In genomic region chr9:6412572-6413364, GRCh38 we compare ENCODE assay signal across 8 cellular contexts. TPM values are rescaled to one million over a fixed set of nuclear protein-coding genes. Genes with fewer than 3 reads are reported as not detected.
DNase-seq lines count a peak whose midpoint lies in the region; ATAC-seq and TF ChIP-seq lines count a peak whose summit lies in the region.

Gene UHRF2 (plus strand): TSS chr9:6413199. CDS start chr9:6413491, 292 bp downstream.

- H3K4me2 ChIP-seq in SU-DHL-6 (ENCODE audit: low read depth, low read length, poor library complexity, severe bottlenecking) (peak within 1 kb of the TSS; percentile 75), parathyroid adenoma (ENCODE audit: low read length) (peak within 1 kb of the TSS; percentile 88)

- H3K36me3 ChIP-seq in SU-DHL-6 (ENCODE audit: low read length) (no peaks in the 10 kb centered on the region), parathyroid adenoma (ENCODE audit: control insufficient read depth, insufficient read depth, low read length) (no peaks in the 10 kb centered on the region), tibial nerve (peaks cover 0 to 4% (median 0%) of the 10 kb centered on the region in 3 donors)

- intact Hi-C loops in Right ventricle myocardium superior (cut with DNase I): no loop called here

- H3K27ac ChIP-seq in SU-DHL-6 (ENCODE audit: low read depth, low read length) (peak within 1 kb of the TSS; percentile 84), parathyroid adenoma (peak within 1 kb of the TSS; percentile 86), tibial nerve (peak within 1 kb of the TSS; percentile 86 to 94 (median 91))

- DNase-seq in NCI-H128 (lab: John Stamatoyannopoulos, UW; ENCODE audit: unreplicated experiment) (peak; percentile 90), Right ventricle myocardium superior (peak; percentile 100), tibial nerve (ENCODE audit: low spot score in 2 of 2) (peak; percentile 97 to 98)
- peak; percentile 99 for DNase-seq in activated naive CD8-positive, alpha-beta T cell treated with anti-CD3 and anti-CD28 coated beads, Interleukin-2, amount 50 U/mL, for 16 hours (ENCODE audit: low read depth, low spot score)

- no peaks in the 10 kb centered on the region for H3K9me2 ChIP-seq in SU-DHL-6 (replicated peaks; ENCODE audit: insufficient read depth, low read length)

- H2AFZ ChIP-seq in SU-DHL-6 (ENCODE audit: low read depth, low read length, severe bottlenecking): peak within 1 kb of the TSS; percentile 52
- H2AFZ ChIP-seq in parathyroid adenoma: peak within 1 kb of the TSS; percentile 89

- TF ChIP-seq CTCF in SU-DHL-6 (IDR thresholded peaks at IDR 0.05; ENCODE audit: insufficient read depth, low read length, poor library complexity, severe bottlenecking) (no peak), parathyroid adenoma (IDR thresholded peaks at IDR 0.05) (no peak), tibial nerve (IDR thresholded peaks at IDR 0.05) (no peak)

- H3K79me2 ChIP-seq in SU-DHL-6 (ENCODE audit: insufficient read depth, low read length): peaks cover 45% of the 10 kb centered on the region
- H3K79me2 ChIP-seq in parathyroid adenoma: peaks cover 7% of the 10 kb centered on the region

- H3K4me1 ChIP-seq in parathyroid adenoma (no peaks in the 10 kb centered on the region), tibial nerve (peaks cover 0 to 37% (median 10%) of the 10 kb centered on the region in 4 donors)

- peak; percentile 81 for ATAC-seq in HG02678 (IDR thresholded peaks at IDR 0.05; ENCODE audit: unreplicated experiment)
- ATAC-seq in Right ventricle myocardium superior (ENCODE audit: poor library complexity): peak; percentile 98

- H3K9ac ChIP-seq in SU-DHL-6 (ENCODE audit: low read length) (peak within 1 kb of the TSS; percentile 97), parathyroid adenoma (peak within 1 kb of the TSS; percentile 67)

- 1 to 2% methylated on average over 36 to 43 of the region's 80 CpGs for WGBS in tibial nerve, 2 donors

- peak; percentile 66 to 93 for TF ChIP-seq EP300 in tibial nerve (IDR thresholded peaks at IDR 0.05)

- peaks cover 18% of the 10 kb centered on the region; the same call in 1 of the 2 replicates for H3F3A ChIP-seq in SU-DHL-6 (ENCODE audit: insufficient read depth)

- H3K9me3 ChIP-seq in SU-DHL-6 (ENCODE audit: insufficient read depth, low read length) (0 out of 2 replicates have a peak, but pooled peaks cover 3% of the 10 kb centered on the region), parathyroid adenoma (ENCODE audit: control insufficient read depth, low read length) (no peaks in the 10 kb centered on the region), tibial nerve (no peaks in the 10 kb centered on the region)

- no peaks in the 10 kb centered on the region for H3K27me3 ChIP-seq in SU-DHL-6 (ENCODE audit: low read length)
- H3K27me3 ChIP-seq in parathyroid adenoma (ENCODE audit: control insufficient read depth, insufficient read depth, low read length): no peaks in the 10 kb centered on the region
- no peaks in the 10 kb centered on the region for H3K27me3 ChIP-seq in tibial nerve

- peak; percentile 89 for TF ChIP-seq POLR2A in GM10847 (IDR thresholded peaks at IDR 0.05; ENCODE audit: extremely low read depth, insufficient read length)
- peak; percentile 59 to 85 for TF ChIP-seq POLR2A in tibial nerve (IDR thresholded peaks at IDR 0.05)

- H3K4me3 ChIP-seq in SU-DHL-6 (ENCODE audit: insufficient read depth, low read length, poor library complexity, severe bottlenecking) (peak within 1 kb of the TSS; percentile 87), parathyroid adenoma (ENCODE audit: low read depth, low read length) (peak within 1 kb of the TSS; percentile 77), tibial nerve (peak within 1 kb of the TSS; percentile 65 to 87 (median 78))

- peaks cover 29% of the 10 kb centered on the region for H4K20me1 ChIP-seq in SU-DHL-6 (ENCODE audit: low read depth, low read length)

RNA-seq across cellular contexts. Expression of gene UHRF2, which starts in this region (rescaled TPM):
- total RNA-seq in Right ventricle myocardium superior (16.4 TPM), tibial nerve (10 to 100 TPM; 61.2 to 85.0 (median 76.0) TPM)

Comparison
In these comparisons a context has a peak if more than half of its experiments do, and no peak if none do; other contexts are left out.
1. Peak in every context shown above with its lines: DNase-seq, ATAC-seq, H3K4me3 ChIP-seq and H3K27ac ChIP-seq.